ENCODE assay signal across 2 cellular contexts in the genomic region with DNA sequence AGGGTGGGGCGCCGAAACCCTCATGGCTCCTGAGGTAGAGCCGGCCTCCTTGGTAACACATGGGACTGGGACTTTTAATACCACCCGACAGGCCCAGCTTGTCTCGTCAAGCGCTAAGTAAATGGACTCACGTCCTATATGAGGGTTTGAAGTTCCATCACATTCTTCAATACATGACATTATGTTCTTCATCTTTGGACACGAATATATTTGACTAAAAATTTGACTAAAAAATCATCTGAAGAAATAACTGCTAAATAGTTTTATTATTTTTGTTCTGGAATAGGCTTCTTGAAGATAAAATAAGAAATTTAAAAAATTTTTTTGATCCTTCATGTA.
TF ChIP-seq lines count a peak whose summit lies in the region.

No MANE protein-coding gene starts in this region.

TF ChIP-seq in SK-N-SH, 30 proteins besides CTCF, POLR2A, EP300 and RAD21 (continued from another document):
- TF ChIP-seq REST (IDR thresholded peaks at IDR 0.05; ENCODE audit: low read depth, low read length): no peak
- no peak for TF ChIP-seq PBX3 (IDR thresholded peaks at IDR 0.05)
- TF ChIP-seq NRF1 (IDR thresholded peaks at IDR 0.05; ENCODE audit: low read depth, low read length): no peak
- no peak for TF ChIP-seq USF1 (IDR thresholded peaks at IDR 0.05; ENCODE audit: borderline replicate concordance, low read depth)
- TF ChIP-seq TEAD4 (IDR thresholded peaks at IDR 0.05; ENCODE audit: borderline replicate concordance, insufficient read depth): no peak
- TF ChIP-seq SIN3A (IDR thresholded peaks at IDR 0.05; ENCODE audit: borderline replicate concordance, low read depth, low read length): no peak
- TF ChIP-seq, protein P1, sequence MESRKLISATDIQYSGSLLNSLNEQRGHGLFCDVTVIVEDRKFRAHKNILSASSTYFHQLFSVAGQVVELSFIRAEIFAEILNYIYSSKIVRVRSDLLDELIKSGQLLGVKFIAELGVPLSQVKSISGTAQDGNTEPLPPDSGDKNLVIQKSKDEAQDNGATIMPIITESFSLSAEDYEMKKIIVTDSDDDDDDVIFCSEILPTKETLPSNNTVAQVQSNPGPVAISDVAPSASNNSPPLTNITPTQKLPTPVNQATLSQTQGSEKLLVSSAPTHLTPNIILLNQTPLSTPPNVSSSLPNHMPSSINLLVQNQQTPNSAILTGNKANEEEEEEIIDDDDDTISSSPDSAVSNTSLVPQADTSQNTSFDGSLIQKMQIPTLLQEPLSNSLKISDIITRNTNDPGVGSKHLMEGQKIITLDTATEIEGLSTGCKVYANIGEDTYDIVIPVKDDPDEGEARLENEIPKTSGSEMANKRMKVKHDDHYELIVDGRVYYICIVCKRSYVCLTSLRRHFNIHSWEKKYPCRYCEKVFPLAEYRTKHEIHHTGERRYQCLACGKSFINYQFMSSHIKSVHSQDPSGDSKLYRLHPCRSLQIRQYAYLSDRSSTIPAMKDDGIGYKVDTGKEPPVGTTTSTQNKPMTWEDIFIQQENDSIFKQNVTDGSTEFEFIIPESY (IDR thresholded peaks at IDR 0.05; ENCODE audit: borderline replicate concordance, low read depth): no peak
- TF ChIP-seq YY1 (IDR thresholded peaks at IDR 0.05; ENCODE audit: low read depth): no peak
- no peak for TF ChIP-seq JUND (IDR thresholded peaks at IDR 0.05)
- no peak for TF ChIP-seq RXRA (IDR thresholded peaks at IDR 0.05; ENCODE audit: borderline replicate concordance, low read depth)
- TF ChIP-seq, protein P2, sequence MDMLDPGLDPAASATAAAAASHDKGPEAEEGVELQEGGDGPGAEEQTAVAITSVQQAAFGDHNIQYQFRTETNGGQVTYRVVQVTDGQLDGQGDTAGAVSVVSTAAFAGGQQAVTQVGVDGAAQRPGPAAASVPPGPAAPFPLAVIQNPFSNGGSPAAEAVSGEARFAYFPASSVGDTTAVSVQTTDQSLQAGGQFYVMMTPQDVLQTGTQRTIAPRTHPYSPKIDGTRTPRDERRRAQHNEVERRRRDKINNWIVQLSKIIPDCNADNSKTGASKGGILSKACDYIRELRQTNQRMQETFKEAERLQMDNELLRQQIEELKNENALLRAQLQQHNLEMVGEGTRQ (IDR thresholded peaks at IDR 0.05; ENCODE audit: borderline replicate concordance, low read depth, low read length): no peak
- TF ChIP-seq MXI1 (IDR thresholded peaks at IDR 0.05; ENCODE audit: low read depth, low read length): no peak
- TF ChIP-seq CHD2 (IDR thresholded peaks at IDR 0.05; ENCODE audit: low read length, partially characterized antibody): no peak
- no peak for TF ChIP-seq RFX5 (IDR thresholded peaks at IDR 0.05; ENCODE audit: low read length)

TF ChIP-seq in SK-N-SH treated with all-trans-retinoic acid at 6 μM for 48 hours, 23 proteins besides CTCF, POLR2A, EP300 and RAD21 (continued from another document):
- no peak for TF ChIP-seq POU6F1 (CRISPR knock-in tag; IDR thresholded peaks at IDR 0.05; ENCODE audit: borderline replicate concordance, low read depth)
- TF ChIP-seq TOX (CRISPR knock-in tag; IDR thresholded peaks at IDR 0.05; ENCODE audit: borderline replicate concordance): no peak
- no peak for TF ChIP-seq ZNF565 (CRISPR knock-in tag; conservative IDR thresholded peaks at IDR 0.05; ENCODE audit: low read depth)
- TF ChIP-seq PPARA (CRISPR knock-in tag; IDR thresholded peaks at IDR 0.05; ENCODE audit: borderline replicate concordance): no peak
- TF ChIP-seq RARB (CRISPR knock-in tag; IDR thresholded peaks at IDR 0.05): no peak
- TF ChIP-seq CSDC2 (CRISPR knock-in tag; IDR thresholded peaks at IDR 0.05): no peak
- no peak for TF ChIP-seq ZNF70 (CRISPR knock-in tag; IDR thresholded peaks at IDR 0.05)
- no peak for TF ChIP-seq ZFP30 (CRISPR knock-in tag; IDR thresholded peaks at IDR 0.05)
